Comparison of ENCODE assay signal across 1 cellular context in genomic region chr9:96655198-96655851, GRCh38.
TF ChIP-seq lines count a peak whose summit lies in the region.

Gene PRXL2C (minus strand): TSS chr9:96655317. CDS start chr9:96655281, 36 bp downstream.

TF ChIP-seq in HepG2, 621 proteins besides CTCF, POLR2A, EP300 and RAD21 (continued from another document):
- TF ChIP-seq, protein P1, sequence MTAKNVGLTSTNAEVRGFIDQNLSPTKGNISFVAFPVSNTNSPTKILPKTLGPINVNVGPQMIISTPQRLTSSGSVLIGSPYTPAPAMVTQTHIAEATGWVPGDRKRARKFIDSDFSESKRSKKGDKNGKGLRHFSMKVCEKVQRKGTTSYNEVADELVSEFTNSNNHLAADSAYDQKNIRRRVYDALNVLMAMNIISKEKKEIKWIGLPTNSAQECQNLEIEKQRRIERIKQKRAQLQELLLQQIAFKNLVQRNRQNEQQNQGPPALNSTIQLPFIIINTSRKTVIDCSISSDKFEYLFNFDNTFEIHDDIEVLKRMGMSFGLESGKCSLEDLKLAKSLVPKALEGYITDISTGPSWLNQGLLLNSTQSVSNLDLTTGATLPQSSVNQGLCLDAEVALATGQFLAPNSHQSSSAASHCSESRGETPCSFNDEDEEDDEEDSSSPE (CRISPR knock-in tag; IDR thresholded peaks at IDR 0.05), result peak; percentile 54; the same call in 1 of the 2 replicates
- peak; percentile 37; the same call in 1 of the 2 replicates for TF ChIP-seq ZNF430 (CRISPR knock-in tag; IDR thresholded peaks at IDR 0.05)
- peak; percentile 22; the same call in 1 of the 2 replicates for TF ChIP-seq FOSL2 (CRISPR knock-in tag; IDR thresholded peaks at IDR 0.05)
- TF ChIP-seq NFIC (IDR thresholded peaks at IDR 0.05; ENCODE audit: low read length), result no peak
- TF ChIP-seq FOXK1 (CRISPR knock-in tag; IDR thresholded peaks at IDR 0.05; ENCODE audit: borderline replicate concordance, low read depth), result peak; percentile 54; the same call in 1 of the 2 replicates
- TF ChIP-seq ZFY (CRISPR knock-in tag; IDR thresholded peaks at IDR 0.05), result peak; percentile 8; the same call in 1 of the 2 replicates
- TF ChIP-seq, protein P2, sequence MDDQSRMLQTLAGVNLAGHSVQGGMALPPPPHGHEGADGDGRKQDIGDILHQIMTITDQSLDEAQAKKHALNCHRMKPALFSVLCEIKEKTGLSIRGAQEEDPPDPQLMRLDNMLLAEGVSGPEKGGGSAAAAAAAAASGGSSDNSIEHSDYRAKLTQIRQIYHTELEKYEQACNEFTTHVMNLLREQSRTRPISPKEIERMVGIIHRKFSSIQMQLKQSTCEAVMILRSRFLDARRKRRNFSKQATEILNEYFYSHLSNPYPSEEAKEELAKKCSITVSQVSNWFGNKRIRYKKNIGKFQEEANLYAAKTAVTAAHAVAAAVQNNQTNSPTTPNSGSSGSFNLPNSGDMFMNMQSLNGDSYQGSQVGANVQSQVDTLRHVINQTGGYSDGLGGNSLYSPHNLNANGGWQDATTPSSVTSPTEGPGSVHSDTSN (CRISPR knock-in tag; IDR thresholded peaks at IDR 0.05; ENCODE audit: borderline replicate concordance), result no peak
- TF ChIP-seq ZFX (CRISPR knock-in tag; IDR thresholded peaks at IDR 0.05; ENCODE audit: low read depth), result peak; percentile 57
- TF ChIP-seq ZNF768 (CRISPR knock-in tag; IDR thresholded peaks at IDR 0.05), result no peak
- TF ChIP-seq ZNF691 (CRISPR knock-in tag; IDR thresholded peaks at IDR 0.05; ENCODE audit: borderline replicate concordance, low read depth), result no peak
- no peak for TF ChIP-seq ZNF383 (CRISPR knock-in tag; IDR thresholded peaks at IDR 0.05; ENCODE audit: borderline replicate concordance)
- TF ChIP-seq, protein P3, sequence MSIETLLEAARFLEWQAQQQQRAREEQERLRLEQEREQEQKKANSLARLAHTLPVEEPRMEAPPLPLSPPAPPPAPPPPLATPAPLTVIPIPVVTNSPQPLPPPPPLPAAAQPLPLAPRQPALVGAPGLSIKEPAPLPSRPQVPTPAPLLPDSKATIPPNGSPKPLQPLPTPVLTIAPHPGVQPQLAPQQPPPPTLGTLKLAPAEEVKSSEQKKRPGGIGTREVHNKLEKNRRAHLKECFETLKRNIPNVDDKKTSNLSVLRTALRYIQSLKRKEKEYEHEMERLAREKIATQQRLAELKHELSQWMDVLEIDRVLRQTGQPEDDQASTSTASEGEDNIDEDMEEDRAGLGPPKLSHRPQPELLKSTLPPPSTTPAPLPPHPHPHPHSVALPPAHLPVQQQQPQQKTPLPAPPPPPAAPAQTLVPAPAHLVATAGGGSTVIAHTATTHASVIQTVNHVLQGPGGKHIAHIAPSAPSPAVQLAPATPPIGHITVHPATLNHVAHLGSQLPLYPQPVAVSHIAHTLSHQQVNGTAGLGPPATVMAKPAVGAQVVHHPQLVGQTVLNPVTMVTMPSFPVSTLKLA (IDR thresholded peaks at IDR 0.05), result no peak
- TF ChIP-seq SAP130 (CRISPR knock-in tag; IDR thresholded peaks at IDR 0.05; ENCODE audit: low read depth), result peak; percentile 34; the same call in 1 of the 2 replicates
- 0 out of 2 replicates have a peak, but pooled peaks have one; percentile 20 for TF ChIP-seq RCOR2 (CRISPR knock-in tag; IDR thresholded peaks at IDR 0.05)
- TF ChIP-seq RFX1 (IDR thresholded peaks at IDR 0.05), result no peak
- TF ChIP-seq HOXD1 (CRISPR knock-in tag; IDR thresholded peaks at IDR 0.05), result no peak
- TF ChIP-seq WIZ (CRISPR knock-in tag; IDR thresholded peaks at IDR 0.05), result no peak
- TF ChIP-seq ZZZ3 (CRISPR knock-in tag; IDR thresholded peaks at IDR 0.05; ENCODE audit: borderline replicate concordance), result no peak
- no peak for TF ChIP-seq EHMT2 (IDR thresholded peaks at IDR 0.05; ENCODE audit: borderline replicate concordance, low read depth, low read length)
- TF ChIP-seq PITX1 (CRISPR knock-in tag; IDR thresholded peaks at IDR 0.05), result peak; percentile 36; the same call in 1 of the 2 replicates
- no peak for TF ChIP-seq SRY (CRISPR knock-in tag; IDR thresholded peaks at IDR 0.05)
- no peak for TF ChIP-seq ATM (IDR thresholded peaks at IDR 0.05; ENCODE audit: borderline replicate concordance)
- TF ChIP-seq ZBTB42 (CRISPR knock-in tag; IDR thresholded peaks at IDR 0.05), result no peak
- TF ChIP-seq ZNF607 (CRISPR knock-in tag; IDR thresholded peaks at IDR 0.05; ENCODE audit: borderline replicate concordance), result peak; percentile 55; the same call in 1 of the 2 replicates
- TF ChIP-seq ZNF800 (CRISPR knock-in tag; IDR thresholded peaks at IDR 0.05), result no peak
- 0 out of 2 replicates have a peak, but pooled peaks have one; percentile 14 for TF ChIP-seq ZNF616 (CRISPR knock-in tag; IDR thresholded peaks at IDR 0.05; ENCODE audit: low read depth)
- no peak for TF ChIP-seq NKX3-1 (CRISPR knock-in tag; IDR thresholded peaks at IDR 0.05)
- TF ChIP-seq SMARCC2 (IDR thresholded peaks at IDR 0.05), result no peak
- peak; percentile 59; the same call in 1 of the 2 replicates for TF ChIP-seq THAP8 (CRISPR knock-in tag; IDR thresholded peaks at IDR 0.05; ENCODE audit: borderline replicate concordance)
- TF ChIP-seq YY1 (IDR thresholded peaks at IDR 0.05; ENCODE audit: insufficient read depth, insufficient replicate concordance, low read depth, low read length), result peak; percentile 79
- 0 out of 2 replicates have a peak, but pooled peaks have one; percentile 38 for TF ChIP-seq MXD1 (CRISPR knock-in tag; IDR thresholded peaks at IDR 0.05)
- TF ChIP-seq KDM5B (CRISPR knock-in tag; IDR thresholded peaks at IDR 0.05; ENCODE audit: borderline replicate concordance), result no peak
- 0 out of 2 replicates have a peak, but pooled peaks have one; percentile 30 for TF ChIP-seq FOXA3 (CRISPR knock-in tag; IDR thresholded peaks at IDR 0.05)
- peak; percentile 31; the same call in 1 of the 2 replicates for TF ChIP-seq POLR2AphosphoS5 (IDR thresholded peaks at IDR 0.05; ENCODE audit: low read depth, low read length)
- TF ChIP-seq DPF2 (CRISPR knock-in tag; IDR thresholded peaks at IDR 0.05; ENCODE audit: borderline replicate concordance, low read depth), result no peak
- no peak for TF ChIP-seq MAZ (IDR thresholded peaks at IDR 0.05; ENCODE audit: borderline replicate concordance, low read depth, low read length)
- TF ChIP-seq MAZ (CRISPR knock-in tag; IDR thresholded peaks at IDR 0.05; ENCODE audit: low read depth), result peak; percentile 56; the same call in 1 of the 2 replicates
- TF ChIP-seq ZNF431 (CRISPR knock-in tag; IDR thresholded peaks at IDR 0.05; ENCODE audit: borderline replicate concordance, low read depth), result peak; percentile 93
- no peak for TF ChIP-seq EEA1 (CRISPR knock-in tag; IDR thresholded peaks at IDR 0.05; ENCODE audit: borderline replicate concordance)
- 0 out of 2 replicates have a peak, but pooled peaks have one; percentile 28 for TF ChIP-seq E2F1 (CRISPR knock-in tag; IDR thresholded peaks at IDR 0.05)
- TF ChIP-seq NONO (IDR thresholded peaks at IDR 0.05), result no peak
- no peak for TF ChIP-seq NONO (CRISPR knock-in tag; conservative IDR thresholded peaks at IDR 0.05)
- no peak for TF ChIP-seq GABPA (IDR thresholded peaks at IDR 0.05; ENCODE audit: low read depth, low read length)
- no peak for TF ChIP-seq GABPA (CRISPR knock-in tag; IDR thresholded peaks at IDR 0.05; ENCODE audit: low read depth)
- peak; percentile 30; the same call in 1 of the 2 replicates for TF ChIP-seq IRF2 (CRISPR knock-in tag; IDR thresholded peaks at IDR 0.05)
- TF ChIP-seq ZMYM2 (CRISPR knock-in tag; IDR thresholded peaks at IDR 0.05), result peak; percentile 71; the same call in 1 of the 2 replicates
- no peak for TF ChIP-seq ZNF816 (CRISPR knock-in tag; IDR thresholded peaks at IDR 0.05; ENCODE audit: borderline replicate concordance)
- 0 out of 2 replicates have a peak, but pooled peaks have one; percentile 17 for TF ChIP-seq KLF6 (CRISPR knock-in tag; IDR thresholded peaks at IDR 0.05)
- 0 out of 2 replicates have a peak, but pooled peaks have one; percentile 51 for TF ChIP-seq ZNF749 (CRISPR knock-in tag; IDR thresholded peaks at IDR 0.05; ENCODE audit: borderline replicate concordance)
- 0 out of 2 replicates have a peak, but pooled peaks have one; percentile 8 for TF ChIP-seq GABPB1 (CRISPR knock-in tag; IDR thresholded peaks at IDR 0.05)
- TF ChIP-seq ZNF468 (CRISPR knock-in tag; IDR thresholded peaks at IDR 0.05), result no peak
- no peak for TF ChIP-seq HMGA1 (CRISPR knock-in tag; conservative IDR thresholded peaks at IDR 0.05)
- TF ChIP-seq RFX3 (CRISPR knock-in tag; IDR thresholded peaks at IDR 0.05), result no peak
- peak; percentile 86 for TF ChIP-seq ZMYM3 (CRISPR knock-in tag; IDR thresholded peaks at IDR 0.05)
- TF ChIP-seq KDM1A (CRISPR knock-in tag; IDR thresholded peaks at IDR 0.05), result 0 out of 2 replicates have a peak, but pooled peaks have one; percentile 28
- no peak for TF ChIP-seq FOXA1 (IDR thresholded peaks at IDR 0.05)
- 0 out of 2 replicates have a peak, but pooled peaks have one; percentile 30 for TF ChIP-seq FOXA1 (CRISPR knock-in tag; IDR thresholded peaks at IDR 0.05)
- TF ChIP-seq PHF8 (CRISPR knock-in tag; IDR thresholded peaks at IDR 0.05), result peak; percentile 43
- TF ChIP-seq PAF1 (CRISPR knock-in tag; IDR thresholded peaks at IDR 0.05), result no peak
- TF ChIP-seq ZNF530 (CRISPR knock-in tag; IDR thresholded peaks at IDR 0.05; ENCODE audit: low read depth), result peak; percentile 77; the same call in 1 of the 2 replicates
- no peak for TF ChIP-seq AGO2 (optimal IDR thresholded peaks at IDR 0.05; ENCODE audit: low read depth, low read length)
- TF ChIP-seq ADNP (CRISPR knock-in tag; IDR thresholded peaks at IDR 0.05), result peak; percentile 77; the same call in 1 of the 2 replicates
- peak; percentile 39; the same call in 1 of the 2 replicates for TF ChIP-seq MYC (CRISPR knock-in tag; IDR thresholded peaks at IDR 0.05; ENCODE audit: borderline replicate concordance)
- no peak for TF ChIP-seq BCL3 (CRISPR knock-in tag; IDR thresholded peaks at IDR 0.05)
- TF ChIP-seq NFE2L1 (CRISPR knock-in tag; IDR thresholded peaks at IDR 0.05; ENCODE audit: borderline replicate concordance), result no peak
